Comparison of ENCODE assay signal across 17 cellular contexts in the genomic region with DNA sequence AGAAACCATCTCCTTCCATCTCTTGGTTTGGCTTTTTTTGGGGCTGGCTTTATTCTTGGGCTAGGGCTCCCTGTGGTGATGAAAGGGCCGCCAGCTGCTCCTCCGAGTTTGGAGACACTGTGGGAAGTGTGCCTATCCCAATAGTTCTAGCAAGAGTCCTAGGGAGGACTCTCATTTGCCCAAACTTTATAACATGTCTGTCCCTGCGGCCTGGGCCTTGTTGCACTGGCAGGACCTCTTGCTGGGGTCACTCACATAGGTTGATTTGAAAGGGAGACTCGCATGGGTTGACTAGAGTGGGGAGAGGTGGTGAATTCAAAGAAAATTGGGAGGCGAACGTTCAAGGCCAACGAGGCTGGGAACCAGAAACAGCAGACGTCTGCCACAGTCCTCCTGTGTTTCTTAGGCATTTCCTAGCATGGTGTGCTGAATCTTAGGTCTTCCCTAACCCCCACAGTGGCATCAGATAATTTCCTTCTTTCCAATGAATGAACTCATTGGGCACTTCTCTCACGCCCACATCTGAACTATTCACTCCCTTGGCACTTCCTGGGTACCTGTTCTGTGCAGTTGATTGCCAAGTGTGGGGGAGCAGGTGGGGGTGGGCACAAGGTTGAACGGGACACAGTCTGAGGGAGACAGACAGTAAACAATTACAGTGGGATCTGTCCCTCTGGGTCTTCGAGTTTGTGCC.
"Had no signal": no experiment of that assay in that cellular context is flagged by ENCODE, and none has a peak within 500 bp of the region (broad histone marks: within the 10 kb centered on the region; RNA-seq: fewer than 3 reads in every experiment).

No MANE protein-coding gene starts in this region.

- H3K36me3 Mint-ChIP-seq: activated CD4-positive, alpha-beta memory T cell treated with anti-CD3 and anti-CD28 coated beads for 36 hours; activated CD8-positive, alpha-beta memory T cell treated with anti-CD3 and anti-CD28 coated beads, Interleukin-2, amount 10 ng/mL, durations not matched to agents 7 days and 5 days; naive B cell; stimulated activated memory B cell treated with anti-CD40 and anti-IgM and Interleukin-4, amounts not matched to agents 10 μg/mL and 1 μg/mL and 100 μg/mL, for 72 hours had no signal

- H3K27ac Mint-ChIP-seq: activated CD4-positive, alpha-beta memory T cell treated with anti-CD3 and anti-CD28 coated beads for 36 hours; activated CD8-positive, alpha-beta memory T cell treated with anti-CD3 and anti-CD28 coated beads, Interleukin-2, amount 10 ng/mL, durations not matched to agents 7 days and 5 days; activated T-helper 2 cell treated with anti-CD3 and anti-CD28 coated beads, Interferon-gamma antibody, Interleukin-2, Interleukin-4, amounts not matched to agents 10 μg/mL and 5 μg/mL and 100 μg/mL, durations not matched to agents 14 hours and 24 hours and 36 hours; stimulated activated memory B cell treated with anti-CD40 and anti-IgM and Interleukin-4, amounts not matched to agents 10 μg/mL and 1 μg/mL and 100 μg/mL, for 72 hours had no signal

- H3K9me3 ChIP-seq: gastrocnemius medialis, heart right ventricle, neutrophil had no signal

- H3K4me3 Mint-ChIP-seq: activated CD4-positive, alpha-beta memory T cell treated with anti-CD3 and anti-CD28 coated beads for 36 hours; activated CD8-positive, alpha-beta memory T cell treated with anti-CD3 and anti-CD28 coated beads, Interleukin-2, amount 10 ng/mL, durations not matched to agents 7 days and 5 days; stimulated activated memory B cell treated with anti-CD40 and anti-IgM and Interleukin-4, amounts not matched to agents 10 μg/mL and 1 μg/mL and 100 μg/mL, for 72 hours; T-helper 17 cell had no signal

- H3K4me3 ChIP-seq: coronary artery, gastrocnemius medialis, heart right ventricle, lung had no signal

- H3K27me3 ChIP-seq: gastrocnemius medialis, heart right ventricle, neutrophil had no signal

- H3K27ac ChIP-seq: coronary artery, gastrocnemius medialis, heart right ventricle, neutrophil, WERI-Rb-1 had no signal

- ATAC-seq: activated CD8-positive, alpha-beta memory T cell treated with anti-CD3 and anti-CD28 coated beads, Interleukin-2, amount 10 ng/mL, durations not matched to agents 7 days and 5 days; gastrocnemius medialis; heart right ventricle; stimulated activated memory B cell treated with anti-CD40 and anti-IgM and Interleukin-4, amounts not matched to agents 10 μg/mL and 1 μg/mL and 100 μg/mL, for 72 hours; T-helper 17 cell had no signal

- DNase-seq: activated CD4-positive, alpha-beta memory T cell treated with anti-CD3 and anti-CD28 coated beads for 36 hours; activated CD8-positive, alpha-beta memory T cell treated with anti-CD3 and anti-CD28 coated beads, Interleukin-2, amount 10 ng/mL, durations not matched to agents 7 days and 5 days; activated naive CD4-positive, alpha-beta T cell treated with anti-CD3 and anti-CD28 coated beads, Interleukin-2, amount 50 U/mL, for 16 hours; activated T-cell treated with anti-CD3 and anti-CD28 coated beads, Interleukin-2, amount 50 U/mL, for 1 hour; caudate nucleus; effector CD8-positive, alpha-beta T cell; gastrocnemius medialis; heart right ventricle; naive B cell; stimulated activated CD4-positive, alpha-beta T cell treated with anti-CD3 and anti-CD28 coated beads, Interleukin-2, amount 100 ng/mL, for 48 hours; T-helper 17 cell; WERI-Rb-1 had no signal

- H3K36me3 ChIP-seq: gastrocnemius medialis, heart right ventricle, neutrophil, WERI-Rb-1 had no signal

- H3K4me1 ChIP-seq: gastrocnemius medialis, heart right ventricle had no signal

- H3K27me3 Mint-ChIP-seq: activated CD4-positive, alpha-beta memory T cell treated with anti-CD3 and anti-CD28 coated beads for 36 hours had no signal

- H3K9me3 Mint-ChIP-seq: activated CD4-positive, alpha-beta memory T cell treated with anti-CD3 and anti-CD28 coated beads for 36 hours; activated T-helper 2 cell treated with anti-CD3 and anti-CD28 coated beads, Interferon-gamma antibody, Interleukin-2, Interleukin-4, amounts not matched to agents 10 μg/mL and 5 μg/mL and 100 μg/mL, durations not matched to agents 14 hours and 24 hours and 36 hours; naive B cell; stimulated activated memory B cell treated with anti-CD40 and anti-IgM and Interleukin-4, amounts not matched to agents 10 μg/mL and 1 μg/mL and 100 μg/mL, for 72 hours had no signal
